ENCODE assay signal across 9 cellular contexts in the genomic region with DNA sequence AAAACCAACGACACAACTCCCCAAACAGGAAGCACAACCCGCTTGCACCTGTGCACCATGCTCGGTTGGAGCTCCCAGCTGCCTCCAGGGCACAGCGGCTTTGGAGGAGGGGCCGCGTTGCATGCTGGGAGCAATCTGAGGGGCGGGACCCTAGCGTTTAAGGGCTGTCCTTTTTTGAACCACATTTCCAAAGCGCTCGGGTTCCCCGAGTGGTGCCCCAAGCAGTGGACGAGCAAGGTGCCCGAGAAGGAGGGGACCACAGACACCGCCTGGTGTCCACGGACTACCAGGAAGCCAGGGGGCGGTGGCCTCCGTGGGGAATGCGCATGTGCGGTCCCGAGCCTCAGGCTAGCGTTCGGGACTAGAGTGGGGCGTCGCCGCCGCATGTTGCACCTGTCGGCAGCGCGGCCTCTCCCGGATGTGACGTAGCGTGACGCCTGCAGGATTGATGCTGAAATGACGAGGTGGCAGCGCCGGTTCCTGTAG. TPM values are rescaled to one million over a fixed set of nuclear protein-coding genes. Genes with fewer than 3 reads are reported as not detected.
DNase-seq lines count a peak whose midpoint lies in the region; ATAC-seq and TF ChIP-seq lines count a peak whose summit lies in the region.
"Had no signal": no experiment of that assay in that cellular context is flagged by ENCODE, and none has a peak within 500 bp of the region (broad histone marks: within the 10 kb centered on the region; RNA-seq: fewer than 3 reads in every experiment).

No MANE protein-coding gene starts in this region.

- intact Hi-C loops in left ventricle myocardium inferior (cut with micrococcal nuclease): no loop called here

- TF ChIP-seq CTCF in left ventricle myocardium inferior (IDR thresholded peaks at IDR 0.05; ENCODE audit: borderline replicate concordance): no peak

- H3K27ac ChIP-seq in left ventricle myocardium inferior (replicated peaks): peak overlapping the region; percentile 48
- H3K27ac ChIP-seq: parathyroid adenoma had no signal

- no peaks in the 10 kb centered on the region for H3K27me3 ChIP-seq in left ventricle myocardium inferior (ENCODE audit: low read depth)

- peak overlapping the region; percentile 55 for H3K4me3 ChIP-seq in left ventricle myocardium inferior

- H3K27me3 Mint-ChIP-seq in stimulated activated naive B cell treated with anti-CD40 and anti-IgM and Interleukin-4, amounts not matched to agents 10 μg/mL and 1 μg/mL and 100 μg/mL, for 72 hours: no peaks in the 10 kb centered on the region

- no peaks in the 10 kb centered on the region for H3K9me3 Mint-ChIP-seq in stimulated activated naive B cell treated with anti-CD40 and anti-IgM and Interleukin-4, amounts not matched to agents 10 μg/mL and 1 μg/mL and 100 μg/mL, for 72 hours

- no peaks in the 10 kb centered on the region for H3K9me3 ChIP-seq in left ventricle myocardium inferior (replicated peaks)

- DNase-seq in NCI-H146 (lab: John Stamatoyannopoulos, UW): peak; percentile 95
- peak; percentile 39 to 58 for DNase-seq in activated CD4-positive, alpha-beta T cell treated with anti-CD3 and anti-CD28 coated beads, Interleukin-2, amount 50 U/mL, for 48 hours
- DNase-seq in left ventricle myocardium inferior: no peak
- DNase-seq in stimulated activated naive B cell treated with anti-CD40 and anti-IgM and Interleukin-4, amounts not matched to agents 10 μg/mL and 1 μg/mL and 100 μg/mL, for 72 hours: peak; percentile 80
- no peak for DNase-seq in NAMALWA (ENCODE audit: low spot score)
- no peak for DNase-seq in pons (ENCODE audit: low spot score)

- peak; percentile 84 to 86 for ATAC-seq in stimulated activated naive B cell treated with anti-CD40 and anti-IgM and Interleukin-4, amounts not matched to agents 10 μg/mL and 1 μg/mL and 100 μg/mL, for 72 hours (replicated peaks)
- no peak for ATAC-seq in GM18502 (IDR thresholded peaks at IDR 0.05; ENCODE audit: poor library complexity, unreplicated experiment)
- no peak for ATAC-seq in GM19452 (IDR thresholded peaks at IDR 0.05; ENCODE audit: unreplicated experiment)

- no peaks in the 10 kb centered on the region for H3K36me3 ChIP-seq in left ventricle myocardium inferior

- H3K4me3 Mint-ChIP-seq in stimulated activated naive B cell treated with anti-CD40 and anti-IgM and Interleukin-4, amounts not matched to agents 10 μg/mL and 1 μg/mL and 100 μg/mL, for 72 hours: peak overlapping the region; percentile 84 to 86

- peaks cover 0 to 4% of the 10 kb centered on the region in 2 donors for H3K36me3 Mint-ChIP-seq in stimulated activated naive B cell treated with anti-CD40 and anti-IgM and Interleukin-4, amounts not matched to agents 10 μg/mL and 1 μg/mL and 100 μg/mL, for 72 hours

- H3K4me1 ChIP-seq in left ventricle myocardium inferior: peaks cover 2% of the 10 kb centered on the region

- peak overlapping the region; percentile 94 for H3K27ac Mint-ChIP-seq in stimulated activated naive B cell treated with anti-CD40 and anti-IgM and Interleukin-4, amounts not matched to agents 10 μg/mL and 1 μg/mL and 100 μg/mL, for 72 hours

- H3K4me1 Mint-ChIP-seq in stimulated activated naive B cell treated with anti-CD40 and anti-IgM and Interleukin-4, amounts not matched to agents 10 μg/mL and 1 μg/mL and 100 μg/mL, for 72 hours: peaks cover 15 to 20% of the 10 kb centered on the region in 2 donors

RNA-seq across cellular contexts. Expression of gene ZNF57, which starts 11.9 kb away (rescaled TPM):
- 3.2 TPM for total RNA-seq in left ventricle myocardium inferior

RNA-seq across cellular contexts. Expression of gene ZNF556, which starts 21.6 kb away (rescaled TPM):
- total RNA-seq in left ventricle myocardium inferior: not detected

RNA-seq across cellular contexts. Expression of gene ZNF555, which starts 47.5 kb away (rescaled TPM):
- total RNA-seq in left ventricle myocardium inferior: 8.9 TPM

RNA-seq across cellular contexts. Expression of gene ZNF77, which starts 56.0 kb away (rescaled TPM):
- 1.6 TPM for total RNA-seq in left ventricle myocardium inferior

Comparison
In these comparisons a context has a peak if more than half of its experiments do, and no peak if none do; other contexts are left out.
1. DNase-seq: peak in NCI-H146 (single experiment), activated CD4-positive, alpha-beta T cell treated with anti-CD3 and anti-CD28 coated beads, Interleukin-2, amount 50 U/mL, for 48 hours (2 of 2) and stimulated activated naive B cell treated with anti-CD40 and anti-IgM and Interleukin-4, amounts not matched to agents 10 μg/mL and 1 μg/mL and 100 μg/mL, for 72 hours (single experiment); none in left ventricle myocardium inferior (single experiment), NAMALWA (single experiment) and pons (single experiment).
2. ATAC-seq: peak in stimulated activated naive B cell treated with anti-CD40 and anti-IgM and Interleukin-4, amounts not matched to agents 10 μg/mL and 1 μg/mL and 100 μg/mL, for 72 hours (2 of 2); none in GM18502 (single experiment) and GM19452 (single experiment).